ENCODE assay signal across 36 cellular contexts in the genomic region with DNA sequence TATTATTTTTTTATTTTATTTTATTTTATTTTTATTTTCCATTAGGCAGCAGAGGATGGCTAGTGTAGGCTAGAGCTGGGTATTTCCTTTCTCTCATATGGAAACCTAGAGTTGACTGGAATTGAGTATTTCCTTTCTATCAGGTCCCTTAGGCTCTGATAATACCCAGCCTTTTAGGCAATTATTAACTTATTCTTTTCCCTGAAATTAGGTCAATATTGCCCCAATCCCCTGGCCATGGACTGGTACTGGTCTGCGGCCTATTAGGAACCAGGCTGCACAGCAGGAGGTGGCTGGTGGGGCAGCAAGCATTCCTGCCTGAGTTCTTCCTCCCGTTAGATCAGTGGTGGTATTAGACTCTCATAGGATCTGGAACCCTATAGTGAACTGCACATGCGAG.
DNase-seq lines count a peak whose midpoint lies in the region; ATAC-seq, FAIRE-seq and TF ChIP-seq lines count a peak whose summit lies in the region.
"Had no signal": no experiment of that assay in that cellular context is flagged by ENCODE, and none has a peak within 500 bp of the region (broad histone marks: within the 10 kb centered on the region; RNA-seq: fewer than 3 reads in every experiment).

No MANE protein-coding gene starts in this region.

- H2AK5ac ChIP-seq in mesenchymal stem cell (ENCODE audit: low read length, severe bottlenecking): no peak overlapping the region

- H3K36me3 ChIP-seq in right lobe of liver: no peaks in the 10 kb centered on the region
- no peaks in the 10 kb centered on the region for H3K36me3 ChIP-seq in HepG2 (replicated peaks in 1 of 2; ENCODE audit: control insufficient read depth in 1 of 2, insufficient read depth in 2 of 2, low read length in 2 of 2)
- no peaks in the 10 kb centered on the region for H3K36me3 ChIP-seq in mesenchymal stem cell (ENCODE audit: control insufficient read depth in 1 of 2, insufficient read depth in 2 of 2, low read depth in 1 of 2, low read length in 2 of 2)
- H3K36me3 ChIP-seq: BE2C; BLaER1; BLaER1 treated with 17β-estradiol and CSF1 and Interleukin-3, amounts not matched to agents 10 nM and 100 nM had no signal

- H3K27me3 Mint-ChIP-seq in activated naive CD4-positive, alpha-beta T cell treated with anti-CD3 and anti-CD28 coated beads, Interleukin-2, amount 10 ng/mL, durations not matched to agents 7 days and 5 days: no peaks in the 10 kb centered on the region
- H3K27me3 Mint-ChIP-seq: B cell; CD4-positive, alpha-beta memory T cell; CD4-positive, alpha-beta T cell; CD4-positive, CD25-positive, alpha-beta regulatory T cell; CD8-positive, alpha-beta memory T cell had no signal

- H3K4ac ChIP-seq in mesenchymal stem cell (ENCODE audit: low read depth in 1 of 2, low read length in 2 of 2): no peak overlapping the region

- H2BK15ac ChIP-seq in mesenchymal stem cell (ENCODE audit: low read depth, poor library complexity, severe bottlenecking): no peak overlapping the region

- no peak overlapping the region for H2BK120ac ChIP-seq in mesenchymal stem cell (ENCODE audit: low read depth, low read length)

- TF ChIP-seq EP300 in HepG2 (IDR thresholded peaks at IDR 0.05; ENCODE audit: low read depth in 2 of 2, low read length in 2 of 2): no peak
- no peak for TF ChIP-seq EP300 in HepG2 (CRISPR knock-in tag; IDR thresholded peaks at IDR 0.05; ENCODE audit: borderline replicate concordance)

- H3K4me1 ChIP-seq in right lobe of liver (no peaks in the 10 kb centered on the region), HepG2 (ENCODE audit: insufficient read depth, low read length) (no peaks in the 10 kb centered on the region), mesenchymal stem cell (ENCODE audit: control insufficient read depth, insufficient read depth, low read depth, low read length) (no peaks in the 10 kb centered on the region)
- H3K4me1 ChIP-seq: A549; BE2C; BLaER1; BLaER1 treated with 17β-estradiol and CSF1 and Interleukin-3, amounts not matched to agents 10 nM and 100 nM; Caco-2 had no signal

- TF ChIP-seq POLR2A in right lobe of liver (IDR thresholded peaks at IDR 0.05) (no peak), HepG2 (IDR thresholded peaks at IDR 0.05; ENCODE audit: insufficient read depth in 1 of 2, low read depth in 2 of 2, low read length in 2 of 2) (no peak)

- peak overlapping the region; percentile 12 for H4K8ac ChIP-seq in mesenchymal stem cell (ENCODE audit: low read length)

- TF ChIP-seq CTCF in right lobe of liver (IDR thresholded peaks at IDR 0.05) (no peak), HepG2 (CRISPR knock-in tag; IDR thresholded peaks at IDR 0.05) (no peak)

- H3K4me3 Mint-ChIP-seq in activated naive CD4-positive, alpha-beta T cell treated with anti-CD3 and anti-CD28 coated beads, Interleukin-2, amount 10 ng/mL, durations not matched to agents 7 days and 5 days: no peak overlapping the region
- H3K4me3 Mint-ChIP-seq: B cell; CD14-positive monocyte; CD4-positive, alpha-beta memory T cell; CD4-positive, alpha-beta T cell; CD4-positive, CD25-positive, alpha-beta regulatory T cell; CD8-positive, alpha-beta memory T cell; CD8-positive, alpha-beta T cell had no signal

- CTCF ChIA-PET in HepG2 (lab: Yijun Ruan, JAX; ENCODE audit: low intra/inter-chr PET ratio, low total read pairs): no interaction called here
- CTCF ChIA-PET in activated naive CD4-positive, alpha-beta T cell treated with anti-CD3 and anti-CD28 coated beads, Interleukin-2, amount 10 ng/mL, durations not matched to agents 7 days and 5 days (lab: Charles Lee): no interaction called here

- H3K79me1 ChIP-seq in mesenchymal stem cell (replicated peaks; ENCODE audit: low read length, poor library complexity, severe bottlenecking): no peaks in the 10 kb centered on the region

- no peaks in the 10 kb centered on the region for H3K4me1 Mint-ChIP-seq in activated naive CD4-positive, alpha-beta T cell treated with anti-CD3 and anti-CD28 coated beads, Interleukin-2, amount 10 ng/mL, durations not matched to agents 7 days and 5 days
- H3K4me1 Mint-ChIP-seq: B cell; CD14-positive monocyte; CD4-positive, alpha-beta memory T cell; CD4-positive, CD25-positive, alpha-beta regulatory T cell; CD8-positive, alpha-beta memory T cell had no signal

- no peaks in the 10 kb centered on the region for H3K27me3 ChIP-seq in right lobe of liver
- H3K27me3 ChIP-seq in HepG2 (ENCODE audit: control insufficient read depth in 1 of 2, insufficient read depth in 2 of 2, low read length in 2 of 2): no peaks in the 10 kb centered on the region
- no peaks in the 10 kb centered on the region for H3K27me3 ChIP-seq in mesenchymal stem cell (ENCODE audit: control insufficient read depth in 1 of 2, insufficient read depth in 1 of 2, low read length in 2 of 2)
- H3K27me3 ChIP-seq: BE2C; BLaER1; BLaER1 treated with 17β-estradiol and CSF1 and Interleukin-3, amounts not matched to agents 10 nM and 100 nM had no signal

- no peak for FAIRE-seq in HepG2 (lab: Jason Lieb, UNC)
- FAIRE-seq: A204.1, A549, D721Med had no signal

- H3K23ac ChIP-seq in mesenchymal stem cell (ENCODE audit: low read length in 2 of 2): no peak overlapping the region

- H4K91ac ChIP-seq in mesenchymal stem cell (ENCODE audit: low read length): no peak overlapping the region

- no peak overlapping the region for H2BK12ac ChIP-seq in mesenchymal stem cell (ENCODE audit: low read length in 2 of 2)

- intact Hi-C loops in right lobe of liver (cut with DNase I) (no loop called here), HepG2 (cut with micrococcal nuclease; ENCODE audit: unreplicated experiment) (no loop called here)

- no peak overlapping the region for H3K18ac ChIP-seq in mesenchymal stem cell (ENCODE audit: low read depth in 1 of 2, low read length in 2 of 2)

- H2AFZ ChIP-seq in HepG2 (ENCODE audit: low read length) (no peak overlapping the region), mesenchymal stem cell (ENCODE audit: low read depth, low read length) (no peak overlapping the region)

- H3K36me3 Mint-ChIP-seq in activated naive CD4-positive, alpha-beta T cell treated with anti-CD3 and anti-CD28 coated beads, Interleukin-2, amount 10 ng/mL, durations not matched to agents 7 days and 5 days: no peaks in the 10 kb centered on the region
- H3K36me3 Mint-ChIP-seq: CD14-positive monocyte; CD4-positive, alpha-beta memory T cell; CD4-positive, CD25-positive, alpha-beta regulatory T cell; CD8-positive, alpha-beta memory T cell; CD8-positive, alpha-beta T cell had no signal

- H3K14ac ChIP-seq in mesenchymal stem cell (ENCODE audit: low read length in 2 of 2): no peak overlapping the region

- H3K27ac ChIP-seq in right lobe of liver (no peak overlapping the region), HepG2 (ENCODE audit: extremely low read length, insufficient read depth, low read length) (no peak overlapping the region), mesenchymal stem cell (ENCODE audit: low read length, poor library complexity, severe bottlenecking) (no peak overlapping the region)
- H3K27ac ChIP-seq: 22Rv1; A549; BLaER1; BLaER1 treated with 17β-estradiol and CSF1 and Interleukin-3, amounts not matched to agents 10 nM and 100 nM; C4-2B had no signal

- H3K4me2 ChIP-seq in HepG2 (ENCODE audit: low read depth, low read length) (no peak overlapping the region), mesenchymal stem cell (ENCODE audit: low read length, poor library complexity, severe bottlenecking) (no peak overlapping the region)
- H3K4me2 ChIP-seq: A549; BLaER1; BLaER1 treated with 17β-estradiol and CSF1 and Interleukin-3, amounts not matched to agents 10 nM and 100 nM had no signal

- H3K4me3 ChIP-seq in right lobe of liver (no peak overlapping the region), HepG2 (replicated peaks in 1 of 3; ENCODE audit: insufficient read depth in 1 of 3, low read depth in 2 of 3, low read length in 3 of 3) (no peak overlapping the region), mesenchymal stem cell (ENCODE audit: insufficient read depth in 1 of 2, low read depth in 1 of 2, low read length in 2 of 2) (no peak overlapping the region)
- H3K4me3 ChIP-seq: A549; BLaER1; BLaER1 treated with 17β-estradiol and CSF1 and Interleukin-3, amounts not matched to agents 10 nM and 100 nM had no signal

- H4K20me1 ChIP-seq in HepG2 (ENCODE audit: insufficient read depth, low read length): no peaks in the 10 kb centered on the region
- H4K20me1 ChIP-seq: BLaER1; BLaER1 treated with 17β-estradiol and CSF1 and Interleukin-3, amounts not matched to agents 10 nM and 100 nM had no signal

- ATAC-seq in right lobe of liver (peak; percentile 63 to 95 (median 77)), HepG2 (no peak), left lobe of liver (peak; percentile 81)
- ATAC-seq: A549; CD8-positive, alpha-beta T cell had no signal

- DNase-seq in DMS53 (lab: John Stamatoyannopoulos, UW): peak; percentile 1
- DNase-seq in DMS53 treated with DMSO at 0.1 percent for 48 hours (lab: John Stamatoyannopoulos, UW; ENCODE audit: unreplicated experiment): no peak
- DNase-seq in right lobe of liver: no peak
- DNase-seq in HepG2 (ENCODE audit: low spot score): no peak
- peak; percentile 35 for DNase-seq in left lobe of liver (ENCODE audit: low spot score)
- DNase-seq in mesenchymal stem cell: no peak
- DNase-seq in activated naive CD4-positive, alpha-beta T cell treated with anti-CD3 and anti-CD28 coated beads, Interleukin-2, amount 10 ng/mL, durations not matched to agents 7 days and 5 days: no peak
- no peak for DNase-seq in activated naive CD4-positive, alpha-beta T cell treated with Interleukin-2 at 50 U/mL for 16 hours
- DNase-seq: 8988T; ACHN; AML-193; BE2C; C1 segment of cervical spinal cord; Caco-2; Calu3; CD4-positive, alpha-beta memory T cell; CD4-positive, alpha-beta T cell; CD4-positive, CD25-positive, alpha-beta regulatory T cell; CD8-positive, alpha-beta memory T cell; CD8-positive, alpha-beta T cell; COR-L47; DMS 273 treated with DMSO at 0.1 percent for 48 hours; DMS153; DMS79; DMS79 treated with DMSO at 0.1 percent for 48 hours; DND-41; EL had no signal

- no peaks in the 10 kb centered on the region for H3K79me2 ChIP-seq in HepG2 (ENCODE audit: insufficient read depth, low read length)

- TF ChIP-seq RAD21 in HepG2 (CRISPR knock-in tag; IDR thresholded peaks at IDR 0.05): no peak

- no peak overlapping the region for H3K27ac Mint-ChIP-seq in activated naive CD4-positive, alpha-beta T cell treated with anti-CD3 and anti-CD28 coated beads, Interleukin-2, amount 10 ng/mL, durations not matched to agents 7 days and 5 days
- H3K27ac Mint-ChIP-seq: B cell; CD14-positive monocyte; CD4-positive, alpha-beta memory T cell; CD4-positive, alpha-beta T cell; CD4-positive, CD25-positive, alpha-beta regulatory T cell; CD8-positive, alpha-beta memory T cell; CD8-positive, alpha-beta T cell had no signal

- no TSS peak for BruUV-seq in HepG2 (replicated peaks; lab: Mats Ljungman, UMichigan)

- H2BK5ac ChIP-seq in mesenchymal stem cell (ENCODE audit: low read depth, low read length, poor library complexity, severe bottlenecking): no peak overlapping the region

- in situ Hi-C loops in HepG2 (cut with HindIII; ENCODE audit: extremely low pct_ligation_motif_present, low pct_unique_long_range_greater_than_20kb): no loop called here

- 56% methylated on average over 2 of the region's 3 CpGs for whole genome bisulfite sequencing in right lobe of liver (ENCODE audit: insufficient coverage, low coverage, low lambda C conversion rate, missing lambda C conversion rate)
- 22% methylated on average over 3 of the region's 3 CpGs for WGBS in HepG2 (ENCODE audit: low lambda C conversion rate)
- WGBS in mesenchymal stem cell: 96% methylated on average over 3 of the region's 3 CpGs

- H3K9ac ChIP-seq in HepG2 (ENCODE audit: insufficient read depth, low read depth, low read length) (no peak overlapping the region), mesenchymal stem cell (ENCODE audit: low read length) (no peak overlapping the region)
- H3K9ac ChIP-seq: BLaER1; BLaER1 treated with 17β-estradiol and CSF1 and Interleukin-3, amounts not matched to agents 10 nM and 100 nM had no signal

- POLR2A ChIA-PET in HepG2 (lab: Yijun Ruan, JAX): no interaction called here

- H3K9me3 Mint-ChIP-seq in activated naive CD4-positive, alpha-beta T cell treated with anti-CD3 and anti-CD28 coated beads, Interleukin-2, amount 10 ng/mL, durations not matched to agents 7 days and 5 days: peaks cover 8% of the 10 kb centered on the region

- H3K9me3 ChIP-seq in right lobe of liver (no peaks in the 10 kb centered on the region), HepG2 (ENCODE audit: low read length) (peaks cover 11% of the 10 kb centered on the region; the same call in 1 of the 2 replicates), mesenchymal stem cell (ENCODE audit: control insufficient read depth, low read length) (no peaks in the 10 kb centered on the region)
- H3K9me3 ChIP-seq: A549; BE2C; BLaER1; BLaER1 treated with 17β-estradiol and CSF1 and Interleukin-3, amounts not matched to agents 10 nM and 100 nM had no signal

Comparison
In these comparisons a context has a peak if more than half of its experiments do, and no peak if none do; other contexts are left out.
1. DNase-seq: peak in DMS53 (single experiment) and left lobe of liver (single experiment); none in DMS53 treated with DMSO at 0.1 percent for 48 hours (single experiment), right lobe of liver (0 of 3), HepG2 (single experiment), mesenchymal stem cell (single experiment), activated naive CD4-positive, alpha-beta T cell treated with anti-CD3 and anti-CD28 coated beads, Interleukin-2, amount 10 ng/mL, durations not matched to agents 7 days and 5 days (single experiment) and activated naive CD4-positive, alpha-beta T cell treated with Interleukin-2 at 50 U/mL for 16 hours (single experiment).